Comparison of ENCODE assay signal across 8 cellular contexts in genomic region chr7:90412458-90413184, GRCh38. TPM values are rescaled to one million over a fixed set of nuclear protein-coding genes. Genes with fewer than 3 reads are reported as not detected.
DNase-seq lines count a peak whose midpoint lies in the region; ATAC-seq and TF ChIP-seq lines count a peak whose summit lies in the region.

No MANE protein-coding gene starts in this region.

- DNase-seq in DMS53 (lab: John Stamatoyannopoulos, UW) (peak; percentile 75), SK-N-SH (peak; percentile 30), left cardiac atrium (no peak), HPDE6-E6E7 (ENCODE audit: extremely low spot score) (no peak)
- no peak for DNase-seq in effector CD8-positive, alpha-beta T cell (lab: John Stamatoyannopoulos, UW)

- peaks cover 5 to 6% of the 10 kb centered on the region in 2 experiments; a peak in 2 of 4 replicates for H3K4me1 ChIP-seq in SK-N-SH (ENCODE audit: control insufficient read depth in 1 of 2, insufficient read depth in 2 of 2, low read depth in 1 of 2, low read length in 1 of 2)

- TF ChIP-seq EP300 in SK-N-SH (IDR thresholded peaks at IDR 0.05; ENCODE audit: borderline replicate concordance in 1 of 2, low read depth in 1 of 2, low read length in 1 of 2), result no peak

- no peak overlapping the region for H3K4me3 ChIP-seq in SK-N-SH (ENCODE audit: low read depth in 2 of 2, low read length in 1 of 2)

- no peaks in the 10 kb centered on the region for H4K20me1 ChIP-seq in SK-N-SH (ENCODE audit: insufficient read depth)

- H3K9me2 ChIP-seq in SK-N-SH, result no peaks in the 10 kb centered on the region

- POLR2A ChIA-PET in SK-N-SH (lab: Yijun Ruan, JAX), result no interaction called here

- no peak overlapping the region for H3K4me2 ChIP-seq in SK-N-SH

- H3F3A ChIP-seq in SK-N-SH (replicated peaks; ENCODE audit: insufficient read depth), result peaks cover 22% of the 10 kb centered on the region

- ATAC-seq in GM21619 (IDR thresholded peaks at IDR 0.05; ENCODE audit: unreplicated experiment) (peak; percentile 67), left cardiac atrium (peak; percentile 12 to 37), GM19035 (IDR thresholded peaks at IDR 0.05; ENCODE audit: unreplicated experiment) (no peak), HG03342 (IDR thresholded peaks at IDR 0.05; ENCODE audit: unreplicated experiment) (no peak)

- TF ChIP-seq RAD21 in SK-N-SH (IDR thresholded peaks at IDR 0.05; ENCODE audit: low read length), result peak; percentile 65

- no peaks in the 10 kb centered on the region for H3K27me3 ChIP-seq in SK-N-SH (ENCODE audit: insufficient read depth)

- TF ChIP-seq CTCF in SK-N-SH (IDR thresholded peaks at IDR 0.05), result peak; percentile 49; the same call in 1 of the 2 replicates

- H3K79me2 ChIP-seq in SK-N-SH (ENCODE audit: insufficient read depth), result peaks cover 79% of the 10 kb centered on the region

- CTCF ChIA-PET in SK-N-SH (lab: Yijun Ruan, JAX), result interaction anchor here (1.3 to 4.5 kb wide), 8 partner anchors 9 to 260 kb away, joined by 3 to 26 read pairs (median 4); partner anchors contain the start of gene STEAP1

- no peak overlapping the region; a peak in 1 of 4 replicates for H3K27ac ChIP-seq in SK-N-SH (ENCODE audit: low read depth in 2 of 2, low read length in 1 of 2)

- H3K9me3 ChIP-seq in SK-N-SH, result no peaks in the 10 kb centered on the region

- H3K36me3 ChIP-seq in SK-N-SH (replicated peaks in 1 of 2; ENCODE audit: control insufficient read depth in 1 of 2, insufficient read depth in 2 of 2, low read length in 1 of 2), result peaks cover 74 to 86% of the 10 kb centered on the region in 2 experiments

- intact Hi-C loops in left cardiac atrium (cut with DNase I), result no loop called here

- H2AFZ ChIP-seq in SK-N-SH (ENCODE audit: low read depth), result no peak overlapping the region

- whole genome bisulfite sequencing in SK-N-SH (ENCODE audit: low lambda C conversion rate), result 90% methylated on average over 10 of the region's 11 CpGs

- H3K9ac ChIP-seq in SK-N-SH, result no peak overlapping the region

TF ChIP-seq in SK-N-SH, 30 proteins besides CTCF, POLR2A, EP300 and RAD21:
- TF ChIP-seq FOXM1 (IDR thresholded peaks at IDR 0.05; ENCODE audit: low read depth), result no peak
- TF ChIP-seq SMC3 (IDR thresholded peaks at IDR 0.05; ENCODE audit: low read depth, low read length), result peak; percentile 46; the same call in 1 of the 2 replicates
- TF ChIP-seq MXI1 (IDR thresholded peaks at IDR 0.05; ENCODE audit: low read depth, low read length), result no peak

RNA-seq across cellular contexts. Expression of gene CLDN12, which starts 9.4 kb away (rescaled TPM):
- polyA plus RNA-seq in SK-N-SH (2012; rRNA removed), result 65.7 and 90.3 TPM in 2 replicates
- polyA plus RNA-seq in SK-N-SH (2012; cell fraction: cytosol; rRNA removed), result 49.2 and 59.1 TPM in 2 replicates
- polyA plus RNA-seq in SK-N-SH (2012; cell fraction: nucleus; rRNA removed), result 144 and 145 TPM in 2 replicates
- total RNA-seq in left cardiac atrium, result 10 to 100 TPM; 31.8 to 35.5 TPM

RNA-seq across cellular contexts. Expression of gene PTTG1IP2, which starts 56.8 kb away (rescaled TPM):
- not detected in 2 replicates for polyA plus RNA-seq in SK-N-SH (2012; rRNA removed)
- not detected in 2 replicates for polyA plus RNA-seq in SK-N-SH (2012; cell fraction: cytosol; rRNA removed)
- not detected in 2 replicates for polyA plus RNA-seq in SK-N-SH (2012; cell fraction: nucleus; rRNA removed)
- total RNA-seq in left cardiac atrium, result not detected

Comparison
In these comparisons a context has a peak if more than half of its experiments do, and no peak if none do; other contexts are left out.
1. DNase-seq: peak in DMS53 (single experiment) and SK-N-SH (single experiment); none in left cardiac atrium (single experiment), effector CD8-positive, alpha-beta T cell (single experiment) and HPDE6-E6E7 (single experiment).
2. ATAC-seq: peak in GM21619 (single experiment) and left cardiac atrium (2 of 2); none in GM19035 (single experiment) and HG03342 (single experiment).